ENCODE assay signal across 25 cellular contexts in the genomic region with DNA sequence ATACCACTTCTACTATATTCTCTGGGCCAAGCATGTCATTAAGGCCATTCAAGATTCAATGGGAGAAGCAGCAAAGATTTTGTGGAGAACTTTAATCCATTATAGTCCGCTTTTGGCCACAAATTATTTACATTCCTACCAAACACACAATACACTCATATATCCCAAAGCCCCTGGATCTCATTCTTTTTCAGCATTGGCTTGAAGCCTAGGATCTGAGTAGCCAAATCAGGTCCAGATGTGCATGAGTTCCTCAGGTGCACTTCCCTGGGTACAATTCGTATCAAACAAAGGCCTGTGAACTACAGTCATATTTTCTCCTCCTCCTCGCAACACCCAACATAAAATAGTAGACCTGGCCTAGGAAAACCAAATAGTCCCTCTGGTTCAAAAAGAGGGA.
"Had no signal": no experiment of that assay in that cellular context is flagged by ENCODE, and none has a peak within 500 bp of the region (broad histone marks: within the 10 kb centered on the region; RNA-seq: fewer than 3 reads in every experiment).

No MANE protein-coding gene starts in this region.

- H3K27ac Mint-ChIP-seq: mesothelial cell of epicardium; naive B cell; natural killer cell treated with Interleukin-12 subunit alpha and Interleukin-12 subunit beta and Interleukin-15 and Interleukin-18, amount 100 ng/mL, for 72 hours; neural progenitor cell; progenitor cell of endocrine pancreas; stimulated activated naive CD8-positive, alpha-beta T cell treated with anti-CD3 and anti-CD28 coated beads, Interleukin-15, amount 100 ng/mL, for 72 hours had no signal

- H3K4me1 ChIP-seq: esophagus muscularis mucosa, gastrocnemius medialis, lower lobe of right lung, neural progenitor cell, parathyroid adenoma, right lobe of liver, suprapubic skin, transverse colon, vagina had no signal

- H3K9me3 ChIP-seq: gastrocnemius medialis, lower lobe of right lung, mucosa of descending colon, right lobe of liver, suprapubic skin, transverse colon, vagina had no signal

- H3K4me3 Mint-ChIP-seq: mesothelial cell of epicardium; naive B cell; natural killer cell treated with Interleukin-12 subunit alpha and Interleukin-12 subunit beta and Interleukin-15 and Interleukin-18, amount 100 ng/mL, for 72 hours; neural progenitor cell; stimulated activated naive CD8-positive, alpha-beta T cell treated with anti-CD3 and anti-CD28 coated beads, Interleukin-15, amount 100 ng/mL, for 72 hours had no signal

- DNase-seq: dermis blood vessel endothelial cell; effector memory CD4-positive, alpha-beta T cell; gastrocnemius medialis; head of caudate nucleus; left ventricle myocardium superior; lower lobe of right lung; mucosa of descending colon; naive B cell; right lobe of liver; small intestine; stimulated activated CD4-positive, alpha-beta T cell treated with anti-CD3 and anti-CD28 coated beads, Interleukin-15, amount 100 ng/mL, for 24 hours; stimulated activated CD4-positive, alpha-beta T cell treated with anti-CD3 and anti-CD28 coated beads, Interleukin-4, amount 100 ng/mL, for 1 hour; stimulated activated CD8-positive, alpha-beta memory T cell treated with anti-CD3 and anti-CD28 coated beads, Interleukin-4, amount 100 ng/mL, for 48 hours; stimulated activated naive CD4-positive, alpha-beta T cell; stimulated activated naive CD8-positive, alpha-beta T cell treated with anti-CD3 and anti-CD28 coated beads, Interleukin-15, amount 100 ng/mL, for 72 hours; transverse colon had no signal

- H3K27me3 ChIP-seq: esophagus muscularis mucosa, gastrocnemius medialis, neural progenitor cell, right lobe of liver, suprapubic skin, transverse colon, vagina had no signal

- H3K79me2 ChIP-seq: parathyroid adenoma had no signal

- H3K27ac ChIP-seq: coronary artery, esophagus muscularis mucosa, gastrocnemius medialis, lower lobe of right lung, neural progenitor cell, parathyroid adenoma, right lobe of liver, suprapubic skin, transverse colon, vagina had no signal

- H3K9me3 Mint-ChIP-seq: natural killer cell treated with Interleukin-12 subunit alpha and Interleukin-12 subunit beta and Interleukin-15 and Interleukin-18, amount 100 ng/mL, for 72 hours had no signal

- H3K9ac ChIP-seq: neural progenitor cell, parathyroid adenoma had no signal

- ATAC-seq: gastrocnemius medialis; left ventricle myocardium superior; lower lobe of right lung; mucosa of descending colon; natural killer cell treated with Interleukin-12 subunit alpha and Interleukin-12 subunit beta and Interleukin-15 and Interleukin-18, amount 100 ng/mL, for 72 hours; stimulated activated naive CD8-positive, alpha-beta T cell treated with anti-CD3 and anti-CD28 coated beads, Interleukin-15, amount 100 ng/mL, for 72 hours had no signal

- H3K4me2 ChIP-seq: neural progenitor cell had no signal

- H3K4me1 Mint-ChIP-seq: naive B cell; stimulated activated naive CD8-positive, alpha-beta T cell treated with anti-CD3 and anti-CD28 coated beads, Interleukin-15, amount 100 ng/mL, for 72 hours had no signal

- H3K36me3 Mint-ChIP-seq: natural killer cell treated with Interleukin-12 subunit alpha and Interleukin-12 subunit beta and Interleukin-15 and Interleukin-18, amount 100 ng/mL, for 72 hours had no signal

- H3K4me3 ChIP-seq: coronary artery, esophagus muscularis mucosa, gastrocnemius medialis, lower lobe of right lung, mucosa of descending colon, neural progenitor cell, right lobe of liver, suprapubic skin, transverse colon, vagina had no signal

- H2AFZ ChIP-seq: neural progenitor cell, parathyroid adenoma had no signal

- H3K36me3 ChIP-seq: esophagus muscularis mucosa, gastrocnemius medialis, lower lobe of right lung, neural progenitor cell, right lobe of liver, suprapubic skin, transverse colon, vagina had no signal

- H3K27me3 Mint-ChIP-seq: progenitor cell of endocrine pancreas; stimulated activated naive CD8-positive, alpha-beta T cell treated with anti-CD3 and anti-CD28 coated beads, Interleukin-15, amount 100 ng/mL, for 72 hours had no signal
